In the genomic region with DNA sequence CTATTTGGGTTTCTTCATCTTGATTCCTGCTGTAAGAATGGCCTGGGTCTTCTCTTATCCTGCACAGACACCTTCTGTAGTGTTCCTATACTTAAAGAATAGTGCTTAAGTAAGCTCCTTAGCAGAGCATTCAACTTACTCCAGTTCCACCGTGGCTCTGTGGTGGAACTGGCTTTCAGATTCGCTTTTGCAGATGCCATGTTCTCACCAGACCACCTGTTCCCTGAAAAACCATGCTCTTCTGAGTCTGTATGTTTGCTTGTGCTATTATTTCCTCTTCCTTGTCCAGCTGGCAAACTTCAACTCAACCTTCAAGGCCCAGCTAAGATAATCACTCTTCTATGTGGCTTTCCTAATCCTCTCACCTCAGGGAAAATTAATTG, we compare ENCODE assay signal across 1 cellular context.
TF ChIP-seq lines count a peak whose summit lies in the region.

No MANE protein-coding gene starts in this region.

TF ChIP-seq in GM23338, 12 proteins besides CTCF, POLR2A, EP300 and RAD21 (continued from another document):
- TF ChIP-seq, protein P1, sequence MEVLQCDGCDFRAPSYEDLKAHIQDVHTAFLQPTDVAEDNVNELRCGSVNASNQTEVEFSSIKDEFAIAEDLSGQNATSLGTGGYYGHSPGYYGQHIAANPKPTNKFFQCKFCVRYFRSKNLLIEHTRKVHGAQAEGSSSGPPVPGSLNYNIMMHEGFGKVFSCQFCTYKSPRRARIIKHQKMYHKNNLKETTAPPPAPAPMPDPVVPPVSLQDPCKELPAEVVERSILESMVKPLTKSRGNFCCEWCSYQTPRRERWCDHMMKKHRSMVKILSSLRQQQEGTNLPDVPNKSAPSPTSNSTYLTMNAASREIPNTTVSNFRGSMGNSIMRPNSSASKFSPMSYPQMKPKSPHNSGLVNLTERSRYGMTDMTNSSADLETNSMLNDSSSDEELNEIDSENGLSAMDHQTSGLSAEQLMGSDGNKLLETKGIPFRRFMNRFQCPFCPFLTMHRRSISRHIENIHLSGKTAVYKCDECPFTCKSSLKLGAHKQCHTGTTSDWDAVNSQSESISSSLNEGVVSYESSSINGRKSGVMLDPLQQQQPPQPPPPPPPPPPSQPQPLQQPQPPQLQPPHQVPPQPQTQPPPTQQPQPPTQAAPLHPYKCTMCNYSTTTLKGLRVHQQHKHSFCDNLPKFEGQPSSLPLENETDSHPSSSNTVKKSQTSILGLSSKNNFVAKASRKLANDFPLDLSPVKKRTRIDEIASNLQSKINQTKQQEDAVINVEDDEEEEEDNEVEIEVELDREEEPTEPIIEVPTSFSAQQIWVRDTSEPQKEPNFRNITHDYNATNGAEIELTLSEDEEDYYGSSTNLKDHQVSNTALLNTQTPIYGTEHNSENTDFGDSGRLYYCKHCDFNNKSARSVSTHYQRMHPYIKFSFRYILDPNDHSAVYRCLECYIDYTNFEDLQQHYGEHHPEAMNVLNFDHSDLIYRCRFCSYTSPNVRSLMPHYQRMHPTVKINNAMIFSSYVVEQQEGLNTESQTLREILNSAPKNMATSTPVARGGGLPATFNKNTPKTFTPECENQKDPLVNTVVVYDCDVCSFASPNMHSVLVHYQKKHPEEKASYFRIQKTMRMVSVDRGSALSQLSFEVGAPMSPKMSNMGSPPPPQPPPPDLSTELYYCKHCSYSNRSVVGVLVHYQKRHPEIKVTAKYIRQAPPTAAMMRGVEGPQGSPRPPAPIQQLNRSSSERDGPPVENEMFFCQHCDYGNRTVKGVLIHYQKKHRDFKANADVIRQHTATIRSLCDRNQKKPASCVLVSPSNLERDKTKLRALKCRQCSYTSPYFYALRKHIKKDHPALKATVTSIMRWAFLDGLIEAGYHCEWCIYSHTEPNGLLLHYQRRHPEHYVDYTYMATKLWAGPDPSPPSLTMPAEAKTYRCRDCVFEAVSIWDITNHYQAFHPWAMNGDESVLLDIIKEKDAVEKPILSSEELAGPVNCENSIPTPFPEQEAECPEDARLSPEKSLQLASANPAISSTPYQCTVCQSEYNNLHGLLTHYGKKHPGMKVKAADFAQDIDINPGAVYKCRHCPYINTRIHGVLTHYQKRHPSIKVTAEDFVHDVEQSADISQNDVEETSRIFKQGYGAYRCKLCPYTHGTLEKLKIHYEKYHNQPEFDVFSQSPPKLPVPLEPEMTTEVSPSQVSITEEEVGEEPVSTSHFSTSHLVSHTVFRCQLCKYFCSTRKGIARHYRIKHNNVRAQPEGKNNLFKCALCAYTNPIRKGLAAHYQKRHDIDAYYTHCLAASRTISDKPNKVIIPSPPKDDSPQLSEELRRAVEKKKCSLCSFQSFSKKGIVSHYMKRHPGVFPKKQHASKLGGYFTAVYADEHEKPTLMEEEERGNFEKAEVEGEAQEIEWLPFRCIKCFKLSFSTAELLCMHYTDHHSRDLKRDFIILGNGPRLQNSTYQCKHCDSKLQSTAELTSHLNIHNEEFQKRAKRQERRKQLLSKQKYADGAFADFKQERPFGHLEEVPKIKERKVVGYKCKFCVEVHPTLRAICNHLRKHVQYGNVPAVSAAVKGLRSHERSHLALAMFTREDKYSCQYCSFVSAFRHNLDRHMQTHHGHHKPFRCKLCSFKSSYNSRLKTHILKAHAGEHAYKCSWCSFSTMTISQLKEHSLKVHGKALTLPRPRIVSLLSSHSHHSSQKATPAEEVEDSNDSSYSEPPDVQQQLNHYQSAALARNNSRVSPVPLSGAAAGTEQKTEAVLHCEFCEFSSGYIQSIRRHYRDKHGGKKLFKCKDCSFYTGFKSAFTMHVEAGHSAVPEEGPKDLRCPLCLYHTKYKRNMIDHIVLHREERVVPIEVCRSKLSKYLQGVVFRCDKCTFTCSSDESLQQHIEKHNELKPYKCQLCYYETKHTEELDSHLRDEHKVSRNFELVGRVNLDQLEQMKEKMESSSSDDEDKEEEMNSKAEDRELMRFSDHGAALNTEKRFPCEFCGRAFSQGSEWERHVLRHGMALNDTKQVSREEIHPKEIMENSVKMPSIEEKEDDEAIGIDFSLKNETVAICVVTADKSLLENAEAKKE (CRISPR knock-in tag; IDR thresholded peaks at IDR 0.05) = no peak
- TF ChIP-seq EZH2 (IDR thresholded peaks at IDR 0.05; ENCODE audit: low read depth, unreplicated experiment) = no peak
- TF ChIP-seq EZH2phosphoT487 (IDR thresholded peaks at IDR 0.05; ENCODE audit: unreplicated experiment) = no peak
TF ChIP-seq in GM23338: peak in this region for 0.
